Comparison of ENCODE assay signal across 16 cellular contexts in genomic region chr4:81492596-81492995, GRCh38. TPM values are rescaled to one million over a fixed set of nuclear protein-coding genes. Genes with fewer than 3 reads are reported as not detected.
DNase-seq lines count a peak whose midpoint lies in the region; ATAC-seq, FAIRE-seq and TF ChIP-seq lines count a peak whose summit lies in the region.
"Had no signal": no experiment of that assay in that cellular context is flagged by ENCODE, and none has a peak within 500 bp of the region (broad histone marks: within the 10 kb centered on the region; RNA-seq: fewer than 3 reads in every experiment).

No MANE protein-coding gene starts in this region.

- no peak for DNase-seq in CD8-positive, alpha-beta T cell
- DNase-seq in MM.1S (no peak), SW480 (ENCODE audit: low spot score) (no peak), C1 segment of cervical spinal cord (lab: John Stamatoyannopoulos, UW) (no peak), esophagus muscularis mucosa (ENCODE audit: extremely low spot score) (no peak)
- DNase-seq: Caco-2; glutamatergic neuron; kidney; MG63; NCI-H2107; retina; stimulated activated CD4-positive, alpha-beta T cell treated with anti-CD3 and anti-CD28 coated beads, Interleukin-4, amount 100 ng/mL, for 24 hours; stimulated activated naive CD4-positive, alpha-beta T cell treated with Interleukin-2 at 50 U/mL for 16 hours had no signal

- H3K27ac ChIP-seq in CD8-positive, alpha-beta T cell (ENCODE audit: low read depth, low read length), result peak overlapping the region; percentile 49
- H3K27ac ChIP-seq in MM.1S (ENCODE audit: low read length) (peak overlapping the region; percentile 74), skin epidermis (peak overlapping the region in 16 of 21 experiments; percentile 5 to 77 (median 66)), esophagus muscularis mucosa (replicated peaks in 1 of 4) (no peak overlapping the region)

- no peak for TF ChIP-seq CTCF in CD8-positive, alpha-beta T cell (IDR thresholded peaks at IDR 0.05)
- TF ChIP-seq CTCF in MM.1S (IDR thresholded peaks at IDR 0.05; ENCODE audit: low read length) (no peak), esophagus muscularis mucosa (IDR thresholded peaks at IDR 0.05) (no peak)

- TF ChIP-seq EP300 in esophagus muscularis mucosa (IDR thresholded peaks at IDR 0.05), result no peak

- ATAC-seq in CD8-positive, alpha-beta T cell, result no peak

- no peaks in the 10 kb centered on the region for H3K9me3 ChIP-seq in CD8-positive, alpha-beta T cell (ENCODE audit: low read length)
- H3K9me3 ChIP-seq in MM.1S (replicated peaks; ENCODE audit: insufficient read depth, low read length), result no peaks in the 10 kb centered on the region
- H3K9me3 ChIP-seq in esophagus muscularis mucosa, result peaks cover 0 to 9% (median 4%) of the 10 kb centered on the region in 4 donors
- H3K9me3 ChIP-seq: MG63 had no signal

- peaks cover 3% of the 10 kb centered on the region for H3K9me3 Mint-ChIP-seq in CD8-positive, alpha-beta T cell

- intact Hi-C loops in CD8-positive, alpha-beta T cell (cut with DNase I, micrococcal nuclease), result loop anchor here (1.0 kb wide), 3 partner anchors 13 to 21 kb away; partner anchors contain the start of gene RASGEF1B (in 1 of the 2)
- intact Hi-C loops in esophagus muscularis mucosa (cut with DNase I), result no loop called here

- peak overlapping the region; percentile 27 for H3K4me3 Mint-ChIP-seq in CD8-positive, alpha-beta T cell

- no peak for TF ChIP-seq POLR2A in esophagus muscularis mucosa (IDR thresholded peaks at IDR 0.05; ENCODE audit: low read depth)

- no peak overlapping the region for H3K9ac ChIP-seq in MM.1S (ENCODE audit: low read length)

- no peak overlapping the region for H2AFZ ChIP-seq in MM.1S (ENCODE audit: low read length)

- CTCF ChIA-PET in CD8-positive, alpha-beta T cell (lab: Charles Lee), result interaction anchor here (1.5 to 3.0 kb wide), 2 partner anchors 21 to 798 kb away, joined by 3 to 37 read pairs; partner anchors contain the start of gene RASGEF1B

- H3K27me3 Mint-ChIP-seq in CD8-positive, alpha-beta T cell (ENCODE audit: low read depth), result no peaks in the 10 kb centered on the region

- H3F3A ChIP-seq in MM.1S (ENCODE audit: insufficient read depth, low read length), result peaks cover 26% of the 10 kb centered on the region

- H3K4me1 ChIP-seq in CD8-positive, alpha-beta T cell (ENCODE audit: insufficient read depth, low read length), result peaks cover 40% of the 10 kb centered on the region
- H3K4me1 ChIP-seq in MM.1S (ENCODE audit: low read length) (peaks cover 33% of the 10 kb centered on the region), esophagus muscularis mucosa (peaks cover 0 to 10% (median 5%) of the 10 kb centered on the region in 4 donors)

- peak overlapping the region; percentile 26; the same call in 1 of the 2 replicates for H3K4me2 ChIP-seq in MM.1S (ENCODE audit: low read depth, low read length)

- H4K20me1 ChIP-seq in MM.1S (ENCODE audit: insufficient read depth, low read length), result no peaks in the 10 kb centered on the region

- H3K9me2 ChIP-seq in MM.1S (replicated peaks; ENCODE audit: insufficient read depth, low read length), result no peaks in the 10 kb centered on the region

- peaks cover 50% of the 10 kb centered on the region for H3K4me1 Mint-ChIP-seq in CD8-positive, alpha-beta T cell (ENCODE audit: low read depth)

- peaks cover 3% of the 10 kb centered on the region for H3K36me3 Mint-ChIP-seq in CD8-positive, alpha-beta T cell

- no peak overlapping the region for H3K4me3 ChIP-seq in CD8-positive, alpha-beta T cell (ENCODE audit: low read depth, low read length)
- H3K4me3 ChIP-seq in MM.1S (ENCODE audit: low read length), result no peak overlapping the region
- H3K4me3 ChIP-seq in skin epidermis, result no peak overlapping the region
- no peak overlapping the region for H3K4me3 ChIP-seq in esophagus muscularis mucosa
- H3K4me3 ChIP-seq: MG63 had no signal

- no peaks in the 10 kb centered on the region for H3K36me3 ChIP-seq in CD8-positive, alpha-beta T cell (ENCODE audit: insufficient read depth, low read length)
- H3K36me3 ChIP-seq in MM.1S (replicated peaks; ENCODE audit: insufficient read depth, low read length) (no peaks in the 10 kb centered on the region), esophagus muscularis mucosa (no peaks in the 10 kb centered on the region)
- H3K36me3 ChIP-seq: MG63 had no signal

- H3K27ac Mint-ChIP-seq in CD8-positive, alpha-beta T cell, result peak overlapping the region; percentile 95

- no peaks in the 10 kb centered on the region for H3K27me3 ChIP-seq in CD8-positive, alpha-beta T cell (ENCODE audit: insufficient read depth, low read length)
- no peaks in the 10 kb centered on the region for H3K27me3 ChIP-seq in MM.1S (replicated peaks; ENCODE audit: insufficient read depth, low read length)
- H3K27me3 ChIP-seq in esophagus muscularis mucosa, result no peaks in the 10 kb centered on the region
- H3K27me3 ChIP-seq: MG63 had no signal

- FAIRE-seq in colon (lab: Jason Lieb, UNC), result peak; percentile 51

- POLR2A ChIA-PET in CD8-positive, alpha-beta T cell (lab: Charles Lee), result interaction anchor here (0.6 to 6.2 kb wide), 4 partner anchors 8 to 25 kb away, joined by 3 to 50 read pairs (median 4); partner anchors contain the start of gene RASGEF1B

- H3K79me2 ChIP-seq in MM.1S (ENCODE audit: low read length), result no peaks in the 10 kb centered on the region

RNA-seq across cellular contexts. Expression of gene RASGEF1B, which starts 20.9 kb away (rescaled TPM):
- 100 to 1,000 TPM; 103 to 110 TPM for total RNA-seq in CD8-positive, alpha-beta T cell
- total RNA-seq in esophagus muscularis mucosa, result 10 to 100 TPM in 1 of 4 donors, 1 to 10 TPM in 3; 5.2 to 18.6 (median 6.2) TPM
- total RNA-seq: myocyte had no signal

Comparison
In these comparisons a context has a peak if more than half of its experiments do, and no peak if none do; other contexts are left out.
1. H3K27ac ChIP-seq: peak in CD8-positive, alpha-beta T cell (single experiment), MM.1S (single experiment) and skin epidermis (16 of 21); none in esophagus muscularis mucosa (0 of 4).
2. RNA of gene RASGEF1B, which starts 20.9 kb away (total RNA-seq): 103 to 110 TPM in CD8-positive, alpha-beta T cell; 5.2 to 18.6 TPM in esophagus muscularis mucosa; every median in the first group is over 4 times any median in the second.